In the genomic region with DNA sequence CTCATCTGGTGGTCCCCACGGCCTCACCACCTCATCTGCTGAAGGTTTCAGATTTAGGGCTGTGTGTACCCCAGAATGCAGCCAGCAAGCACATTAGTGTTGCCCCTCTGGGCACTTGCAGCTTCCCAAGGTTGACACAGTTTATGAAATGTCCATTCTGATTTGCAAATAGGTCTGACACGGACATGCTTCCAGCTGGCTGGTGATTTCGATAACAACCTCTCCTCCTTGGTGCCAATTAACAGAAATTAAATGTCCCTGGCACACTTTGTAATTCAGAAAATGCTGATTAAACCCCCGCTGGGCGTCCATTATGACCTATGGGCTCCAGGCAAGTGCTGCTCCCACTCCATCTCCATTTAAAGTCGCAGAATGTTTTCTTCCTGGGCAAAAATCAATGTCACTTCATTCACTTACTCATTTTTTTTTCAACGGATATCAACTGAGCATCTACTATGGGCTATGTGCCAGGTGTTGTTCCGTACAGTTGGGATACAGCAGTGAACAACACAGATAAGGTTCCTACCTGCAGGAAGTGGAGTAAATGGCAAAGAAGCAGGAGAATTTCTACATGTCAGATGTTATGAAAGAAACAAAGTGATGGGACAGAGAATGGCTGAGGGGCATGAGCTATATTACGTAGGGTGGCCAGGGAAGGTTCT, we compare ENCODE assay signal across 1 cellular context.
TF ChIP-seq lines count a peak whose summit lies in the region.

No MANE protein-coding gene starts in this region.

TF ChIP-seq in H1, 55 proteins besides CTCF, POLR2A, EP300 and RAD21:
- TF ChIP-seq EZH2 (IDR thresholded peaks at IDR 0.05; ENCODE audit: low read depth, low read length, severe bottlenecking) (no peak), SP1 (IDR thresholded peaks at IDR 0.05; ENCODE audit: low read depth, low read length) (peak; percentile 18; the same call in 1 of the 2 replicates), FOSL1 (IDR thresholded peaks at IDR 0.05; ENCODE audit: insufficient read depth, low read depth, low read length) (no peak), NANOG (IDR thresholded peaks at IDR 0.05; ENCODE audit: insufficient read depth, low read depth, low read length, poor library complexity, severe bottlenecking) (peak; percentile 94), RBBP5 (IDR thresholded peaks at IDR 0.05; ENCODE audit: borderline replicate concordance, low read depth, low read length) (no peak), BACH1 (IDR thresholded peaks at IDR 0.05; ENCODE audit: low read length) (no peak), JUN (IDR thresholded peaks at IDR 0.05; ENCODE audit: low read depth, low read length) (no peak), BCL11A (IDR thresholded peaks at IDR 0.05; ENCODE audit: low read depth in 2 of 2, low read length in 2 of 2) (peak in 1 of 2 experiments; percentile 65), CHD1 (IDR thresholded peaks at IDR 0.05; ENCODE audit: low read depth, low read length) (no peak), RNF2 (IDR thresholded peaks at IDR 0.05; ENCODE audit: borderline replicate concordance, low read depth, low read length, missing control alignments, poor library complexity, severe bottlenecking) (no peak), HDAC6 (IDR thresholded peaks at IDR 0.05; ENCODE audit: low read depth, low read length) (no peak)
- TF ChIP-seq, protein P1, sequence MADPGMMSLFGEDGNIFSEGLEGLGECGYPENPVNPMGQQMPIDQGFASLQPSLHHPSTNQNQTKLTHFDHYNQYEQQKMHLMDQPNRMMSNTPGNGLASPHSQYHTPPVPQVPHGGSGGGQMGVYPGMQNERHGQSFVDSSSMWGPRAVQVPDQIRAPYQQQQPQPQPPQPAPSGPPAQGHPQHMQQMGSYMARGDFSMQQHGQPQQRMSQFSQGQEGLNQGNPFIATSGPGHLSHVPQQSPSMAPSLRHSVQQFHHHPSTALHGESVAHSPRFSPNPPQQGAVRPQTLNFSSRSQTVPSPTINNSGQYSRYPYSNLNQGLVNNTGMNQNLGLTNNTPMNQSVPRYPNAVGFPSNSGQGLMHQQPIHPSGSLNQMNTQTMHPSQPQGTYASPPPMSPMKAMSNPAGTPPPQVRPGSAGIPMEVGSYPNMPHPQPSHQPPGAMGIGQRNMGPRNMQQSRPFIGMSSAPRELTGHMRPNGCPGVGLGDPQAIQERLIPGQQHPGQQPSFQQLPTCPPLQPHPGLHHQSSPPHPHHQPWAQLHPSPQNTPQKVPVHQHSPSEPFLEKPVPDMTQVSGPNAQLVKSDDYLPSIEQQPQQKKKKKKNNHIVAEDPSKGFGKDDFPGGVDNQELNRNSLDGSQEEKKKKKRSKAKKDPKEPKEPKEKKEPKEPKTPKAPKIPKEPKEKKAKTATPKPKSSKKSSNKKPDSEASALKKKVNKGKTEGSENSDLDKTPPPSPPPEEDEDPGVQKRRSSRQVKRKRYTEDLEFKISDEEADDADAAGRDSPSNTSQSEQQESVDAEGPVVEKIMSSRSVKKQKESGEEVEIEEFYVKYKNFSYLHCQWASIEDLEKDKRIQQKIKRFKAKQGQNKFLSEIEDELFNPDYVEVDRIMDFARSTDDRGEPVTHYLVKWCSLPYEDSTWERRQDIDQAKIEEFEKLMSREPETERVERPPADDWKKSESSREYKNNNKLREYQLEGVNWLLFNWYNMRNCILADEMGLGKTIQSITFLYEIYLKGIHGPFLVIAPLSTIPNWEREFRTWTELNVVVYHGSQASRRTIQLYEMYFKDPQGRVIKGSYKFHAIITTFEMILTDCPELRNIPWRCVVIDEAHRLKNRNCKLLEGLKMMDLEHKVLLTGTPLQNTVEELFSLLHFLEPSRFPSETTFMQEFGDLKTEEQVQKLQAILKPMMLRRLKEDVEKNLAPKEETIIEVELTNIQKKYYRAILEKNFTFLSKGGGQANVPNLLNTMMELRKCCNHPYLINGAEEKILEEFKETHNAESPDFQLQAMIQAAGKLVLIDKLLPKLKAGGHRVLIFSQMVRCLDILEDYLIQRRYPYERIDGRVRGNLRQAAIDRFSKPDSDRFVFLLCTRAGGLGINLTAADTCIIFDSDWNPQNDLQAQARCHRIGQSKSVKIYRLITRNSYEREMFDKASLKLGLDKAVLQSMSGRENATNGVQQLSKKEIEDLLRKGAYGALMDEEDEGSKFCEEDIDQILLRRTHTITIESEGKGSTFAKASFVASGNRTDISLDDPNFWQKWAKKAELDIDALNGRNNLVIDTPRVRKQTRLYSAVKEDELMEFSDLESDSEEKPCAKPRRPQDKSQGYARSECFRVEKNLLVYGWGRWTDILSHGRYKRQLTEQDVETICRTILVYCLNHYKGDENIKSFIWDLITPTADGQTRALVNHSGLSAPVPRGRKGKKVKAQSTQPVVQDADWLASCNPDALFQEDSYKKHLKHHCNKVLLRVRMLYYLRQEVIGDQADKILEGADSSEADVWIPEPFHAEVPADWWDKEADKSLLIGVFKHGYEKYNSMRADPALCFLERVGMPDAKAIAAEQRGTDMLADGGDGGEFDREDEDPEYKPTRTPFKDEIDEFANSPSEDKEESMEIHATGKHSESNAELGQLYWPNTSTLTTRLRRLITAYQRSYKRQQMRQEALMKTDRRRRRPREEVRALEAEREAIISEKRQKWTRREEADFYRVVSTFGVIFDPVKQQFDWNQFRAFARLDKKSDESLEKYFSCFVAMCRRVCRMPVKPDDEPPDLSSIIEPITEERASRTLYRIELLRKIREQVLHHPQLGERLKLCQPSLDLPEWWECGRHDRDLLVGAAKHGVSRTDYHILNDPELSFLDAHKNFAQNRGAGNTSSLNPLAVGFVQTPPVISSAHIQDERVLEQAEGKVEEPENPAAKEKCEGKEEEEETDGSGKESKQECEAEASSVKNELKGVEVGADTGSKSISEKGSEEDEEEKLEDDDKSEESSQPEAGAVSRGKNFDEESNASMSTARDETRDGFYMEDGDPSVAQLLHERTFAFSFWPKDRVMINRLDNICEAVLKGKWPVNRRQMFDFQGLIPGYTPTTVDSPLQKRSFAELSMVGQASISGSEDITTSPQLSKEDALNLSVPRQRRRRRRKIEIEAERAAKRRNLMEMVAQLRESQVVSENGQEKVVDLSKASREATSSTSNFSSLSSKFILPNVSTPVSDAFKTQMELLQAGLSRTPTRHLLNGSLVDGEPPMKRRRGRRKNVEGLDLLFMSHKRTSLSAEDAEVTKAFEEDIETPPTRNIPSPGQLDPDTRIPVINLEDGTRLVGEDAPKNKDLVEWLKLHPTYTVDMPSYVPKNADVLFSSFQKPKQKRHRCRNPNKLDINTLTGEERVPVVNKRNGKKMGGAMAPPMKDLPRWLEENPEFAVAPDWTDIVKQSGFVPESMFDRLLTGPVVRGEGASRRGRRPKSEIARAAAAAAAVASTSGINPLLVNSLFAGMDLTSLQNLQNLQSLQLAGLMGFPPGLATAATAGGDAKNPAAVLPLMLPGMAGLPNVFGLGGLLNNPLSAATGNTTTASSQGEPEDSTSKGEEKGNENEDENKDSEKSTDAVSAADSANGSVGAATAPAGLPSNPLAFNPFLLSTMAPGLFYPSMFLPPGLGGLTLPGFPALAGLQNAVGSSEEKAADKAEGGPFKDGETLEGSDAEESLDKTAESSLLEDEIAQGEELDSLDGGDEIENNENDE (IDR thresholded peaks at IDR 0.05; ENCODE audit: insufficient replicate concordance, low read length), result peak; percentile 20
